Comparison of ENCODE assay signal across 2 cellular contexts in the genomic region with DNA sequence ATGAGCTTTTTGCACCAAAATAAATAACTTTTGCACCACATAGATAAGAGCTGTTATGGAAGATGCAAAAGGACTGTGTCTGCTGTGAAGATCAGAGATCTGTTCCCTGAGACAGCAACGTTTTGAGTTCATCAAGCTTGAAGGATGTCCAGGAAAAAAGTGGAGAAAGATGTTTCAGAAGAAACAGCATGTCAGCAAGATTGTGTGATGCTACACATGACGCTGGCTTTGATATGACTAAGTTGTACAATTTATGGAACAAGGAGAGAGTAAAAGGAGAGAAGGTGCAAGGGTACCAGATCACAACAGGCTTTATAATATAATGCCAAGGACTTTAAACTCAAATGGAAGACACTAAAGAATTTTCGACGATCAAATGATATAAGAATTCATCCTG.
TF ChIP-seq lines count a peak whose summit lies in the region.

No MANE protein-coding gene starts in this region.

TF ChIP-seq in HepG2, 621 proteins besides CTCF, POLR2A, EP300 and RAD21:
- TF ChIP-seq, protein P1, sequence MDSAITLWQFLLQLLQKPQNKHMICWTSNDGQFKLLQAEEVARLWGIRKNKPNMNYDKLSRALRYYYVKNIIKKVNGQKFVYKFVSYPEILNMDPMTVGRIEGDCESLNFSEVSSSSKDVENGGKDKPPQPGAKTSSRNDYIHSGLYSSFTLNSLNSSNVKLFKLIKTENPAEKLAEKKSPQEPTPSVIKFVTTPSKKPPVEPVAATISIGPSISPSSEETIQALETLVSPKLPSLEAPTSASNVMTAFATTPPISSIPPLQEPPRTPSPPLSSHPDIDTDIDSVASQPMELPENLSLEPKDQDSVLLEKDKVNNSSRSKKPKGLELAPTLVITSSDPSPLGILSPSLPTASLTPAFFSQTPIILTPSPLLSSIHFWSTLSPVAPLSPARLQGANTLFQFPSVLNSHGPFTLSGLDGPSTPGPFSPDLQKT (CRISPR knock-in tag; IDR thresholded peaks at IDR 0.05; ENCODE audit: borderline replicate concordance): no peak
- no peak for TF ChIP-seq RBFOX2 (IDR thresholded peaks at IDR 0.05; ENCODE audit: low read depth, low read length)
- TF ChIP-seq ZKSCAN5 (CRISPR knock-in tag; IDR thresholded peaks at IDR 0.05): no peak
- peak in 1 of 2 experiments; percentile 18; a peak in 1 of 4 replicates for TF ChIP-seq MAFK (conservative IDR thresholded peaks at IDR 0.05 in 1 of 2, IDR thresholded peaks at IDR 0.05 in 1 of 2; ENCODE audit: low read length in 2 of 2)
- 0 out of 2 replicates have a peak, but pooled peaks have one; percentile 11 for TF ChIP-seq MAFF (IDR thresholded peaks at IDR 0.05; ENCODE audit: low read depth, low read length)
- TF ChIP-seq, protein P2, sequence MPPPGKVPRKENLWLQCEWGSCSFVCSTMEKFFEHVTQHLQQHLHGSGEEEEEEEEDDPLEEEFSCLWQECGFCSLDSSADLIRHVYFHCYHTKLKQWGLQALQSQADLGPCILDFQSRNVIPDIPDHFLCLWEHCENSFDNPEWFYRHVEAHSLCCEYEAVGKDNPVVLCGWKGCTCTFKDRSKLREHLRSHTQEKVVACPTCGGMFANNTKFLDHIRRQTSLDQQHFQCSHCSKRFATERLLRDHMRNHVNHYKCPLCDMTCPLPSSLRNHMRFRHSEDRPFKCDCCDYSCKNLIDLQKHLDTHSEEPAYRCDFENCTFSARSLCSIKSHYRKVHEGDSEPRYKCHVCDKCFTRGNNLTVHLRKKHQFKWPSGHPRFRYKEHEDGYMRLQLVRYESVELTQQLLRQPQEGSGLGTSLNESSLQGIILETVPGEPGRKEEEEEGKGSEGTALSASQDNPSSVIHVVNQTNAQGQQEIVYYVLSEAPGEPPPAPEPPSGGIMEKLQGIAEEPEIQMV (CRISPR knock-in tag; IDR thresholded peaks at IDR 0.05; ENCODE audit: low read depth): no peak

TF ChIP-seq in H1, 55 proteins besides CTCF, POLR2A, EP300 and RAD21:
- TF ChIP-seq EGR1 (IDR thresholded peaks at IDR 0.05; ENCODE audit: borderline replicate concordance, low read depth, low read length) (no peak), JUND (IDR thresholded peaks at IDR 0.05; ENCODE audit: low read length) (no peak), RBBP5 (IDR thresholded peaks at IDR 0.05; ENCODE audit: borderline replicate concordance, low read depth, low read length) (no peak), CHD2 (IDR thresholded peaks at IDR 0.05; ENCODE audit: low read length) (no peak), POLR2AphosphoS5 (IDR thresholded peaks at IDR 0.05; ENCODE audit: low read depth, low read length) (no peak), SUZ12 (IDR thresholded peaks at IDR 0.05; ENCODE audit: low read length) (no peak), SIRT6 (IDR thresholded peaks at IDR 0.05; ENCODE audit: low read length) (no peak), TCF12 (IDR thresholded peaks at IDR 0.05; ENCODE audit: low read depth, low read length) (no peak), HDAC2 (IDR thresholded peaks at IDR 0.05; ENCODE audit: borderline replicate concordance in 1 of 2, low read depth in 2 of 2, low read length in 2 of 2) (no peak), MAFK (IDR thresholded peaks at IDR 0.05; ENCODE audit: low read depth, low read length) (no peak)
- TF ChIP-seq, protein P3, sequence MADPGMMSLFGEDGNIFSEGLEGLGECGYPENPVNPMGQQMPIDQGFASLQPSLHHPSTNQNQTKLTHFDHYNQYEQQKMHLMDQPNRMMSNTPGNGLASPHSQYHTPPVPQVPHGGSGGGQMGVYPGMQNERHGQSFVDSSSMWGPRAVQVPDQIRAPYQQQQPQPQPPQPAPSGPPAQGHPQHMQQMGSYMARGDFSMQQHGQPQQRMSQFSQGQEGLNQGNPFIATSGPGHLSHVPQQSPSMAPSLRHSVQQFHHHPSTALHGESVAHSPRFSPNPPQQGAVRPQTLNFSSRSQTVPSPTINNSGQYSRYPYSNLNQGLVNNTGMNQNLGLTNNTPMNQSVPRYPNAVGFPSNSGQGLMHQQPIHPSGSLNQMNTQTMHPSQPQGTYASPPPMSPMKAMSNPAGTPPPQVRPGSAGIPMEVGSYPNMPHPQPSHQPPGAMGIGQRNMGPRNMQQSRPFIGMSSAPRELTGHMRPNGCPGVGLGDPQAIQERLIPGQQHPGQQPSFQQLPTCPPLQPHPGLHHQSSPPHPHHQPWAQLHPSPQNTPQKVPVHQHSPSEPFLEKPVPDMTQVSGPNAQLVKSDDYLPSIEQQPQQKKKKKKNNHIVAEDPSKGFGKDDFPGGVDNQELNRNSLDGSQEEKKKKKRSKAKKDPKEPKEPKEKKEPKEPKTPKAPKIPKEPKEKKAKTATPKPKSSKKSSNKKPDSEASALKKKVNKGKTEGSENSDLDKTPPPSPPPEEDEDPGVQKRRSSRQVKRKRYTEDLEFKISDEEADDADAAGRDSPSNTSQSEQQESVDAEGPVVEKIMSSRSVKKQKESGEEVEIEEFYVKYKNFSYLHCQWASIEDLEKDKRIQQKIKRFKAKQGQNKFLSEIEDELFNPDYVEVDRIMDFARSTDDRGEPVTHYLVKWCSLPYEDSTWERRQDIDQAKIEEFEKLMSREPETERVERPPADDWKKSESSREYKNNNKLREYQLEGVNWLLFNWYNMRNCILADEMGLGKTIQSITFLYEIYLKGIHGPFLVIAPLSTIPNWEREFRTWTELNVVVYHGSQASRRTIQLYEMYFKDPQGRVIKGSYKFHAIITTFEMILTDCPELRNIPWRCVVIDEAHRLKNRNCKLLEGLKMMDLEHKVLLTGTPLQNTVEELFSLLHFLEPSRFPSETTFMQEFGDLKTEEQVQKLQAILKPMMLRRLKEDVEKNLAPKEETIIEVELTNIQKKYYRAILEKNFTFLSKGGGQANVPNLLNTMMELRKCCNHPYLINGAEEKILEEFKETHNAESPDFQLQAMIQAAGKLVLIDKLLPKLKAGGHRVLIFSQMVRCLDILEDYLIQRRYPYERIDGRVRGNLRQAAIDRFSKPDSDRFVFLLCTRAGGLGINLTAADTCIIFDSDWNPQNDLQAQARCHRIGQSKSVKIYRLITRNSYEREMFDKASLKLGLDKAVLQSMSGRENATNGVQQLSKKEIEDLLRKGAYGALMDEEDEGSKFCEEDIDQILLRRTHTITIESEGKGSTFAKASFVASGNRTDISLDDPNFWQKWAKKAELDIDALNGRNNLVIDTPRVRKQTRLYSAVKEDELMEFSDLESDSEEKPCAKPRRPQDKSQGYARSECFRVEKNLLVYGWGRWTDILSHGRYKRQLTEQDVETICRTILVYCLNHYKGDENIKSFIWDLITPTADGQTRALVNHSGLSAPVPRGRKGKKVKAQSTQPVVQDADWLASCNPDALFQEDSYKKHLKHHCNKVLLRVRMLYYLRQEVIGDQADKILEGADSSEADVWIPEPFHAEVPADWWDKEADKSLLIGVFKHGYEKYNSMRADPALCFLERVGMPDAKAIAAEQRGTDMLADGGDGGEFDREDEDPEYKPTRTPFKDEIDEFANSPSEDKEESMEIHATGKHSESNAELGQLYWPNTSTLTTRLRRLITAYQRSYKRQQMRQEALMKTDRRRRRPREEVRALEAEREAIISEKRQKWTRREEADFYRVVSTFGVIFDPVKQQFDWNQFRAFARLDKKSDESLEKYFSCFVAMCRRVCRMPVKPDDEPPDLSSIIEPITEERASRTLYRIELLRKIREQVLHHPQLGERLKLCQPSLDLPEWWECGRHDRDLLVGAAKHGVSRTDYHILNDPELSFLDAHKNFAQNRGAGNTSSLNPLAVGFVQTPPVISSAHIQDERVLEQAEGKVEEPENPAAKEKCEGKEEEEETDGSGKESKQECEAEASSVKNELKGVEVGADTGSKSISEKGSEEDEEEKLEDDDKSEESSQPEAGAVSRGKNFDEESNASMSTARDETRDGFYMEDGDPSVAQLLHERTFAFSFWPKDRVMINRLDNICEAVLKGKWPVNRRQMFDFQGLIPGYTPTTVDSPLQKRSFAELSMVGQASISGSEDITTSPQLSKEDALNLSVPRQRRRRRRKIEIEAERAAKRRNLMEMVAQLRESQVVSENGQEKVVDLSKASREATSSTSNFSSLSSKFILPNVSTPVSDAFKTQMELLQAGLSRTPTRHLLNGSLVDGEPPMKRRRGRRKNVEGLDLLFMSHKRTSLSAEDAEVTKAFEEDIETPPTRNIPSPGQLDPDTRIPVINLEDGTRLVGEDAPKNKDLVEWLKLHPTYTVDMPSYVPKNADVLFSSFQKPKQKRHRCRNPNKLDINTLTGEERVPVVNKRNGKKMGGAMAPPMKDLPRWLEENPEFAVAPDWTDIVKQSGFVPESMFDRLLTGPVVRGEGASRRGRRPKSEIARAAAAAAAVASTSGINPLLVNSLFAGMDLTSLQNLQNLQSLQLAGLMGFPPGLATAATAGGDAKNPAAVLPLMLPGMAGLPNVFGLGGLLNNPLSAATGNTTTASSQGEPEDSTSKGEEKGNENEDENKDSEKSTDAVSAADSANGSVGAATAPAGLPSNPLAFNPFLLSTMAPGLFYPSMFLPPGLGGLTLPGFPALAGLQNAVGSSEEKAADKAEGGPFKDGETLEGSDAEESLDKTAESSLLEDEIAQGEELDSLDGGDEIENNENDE (IDR thresholded peaks at IDR 0.05; ENCODE audit: insufficient replicate concordance, low read length): no peak
